27 cellular contexts compared by ENCODE assay signal in the genomic region with DNA sequence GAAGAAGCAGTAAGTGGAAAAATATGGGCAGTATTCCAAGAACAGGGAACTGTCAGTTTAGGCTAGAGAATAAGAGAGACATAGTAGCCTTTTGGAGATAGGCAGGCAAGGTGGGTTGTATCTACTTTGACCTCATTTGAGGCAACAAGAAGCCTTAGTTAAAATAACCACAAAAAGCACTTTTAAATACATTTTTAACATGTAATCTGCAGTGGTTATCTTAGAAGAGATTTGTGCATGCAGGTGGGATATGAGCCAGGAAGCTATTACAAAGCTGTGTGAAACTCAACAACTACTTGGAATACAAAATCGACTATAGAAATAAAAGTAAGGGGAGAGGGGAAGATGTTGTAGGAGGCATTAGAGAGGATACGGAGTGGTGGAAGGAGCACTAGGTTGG.
"Had no signal": no experiment of that assay in that cellular context is flagged by ENCODE, and none has a peak within 500 bp of the region (broad histone marks: within the 10 kb centered on the region; RNA-seq: fewer than 3 reads in every experiment).

No MANE protein-coding gene starts in this region.

- H3K36me3 ChIP-seq: neural progenitor cell, ovary, right lobe of liver, sigmoid colon, stomach, thoracic aorta, thyroid gland, tibial nerve, upper lobe of left lung, vagina had no signal

- H3K4me2 ChIP-seq: neural progenitor cell had no signal

- H3K9me3 ChIP-seq: ovary, psoas muscle, right lobe of liver, sigmoid colon, stomach, thoracic aorta, thyroid gland, tibial nerve, upper lobe of left lung, vagina had no signal

- H3K27me3 ChIP-seq: neural progenitor cell, ovary, right lobe of liver, sigmoid colon, stomach, thyroid gland, tibial nerve, upper lobe of left lung, vagina had no signal

- DNase-seq: occipital lobe; ovary; posterior cingulate gyrus; psoas muscle; right cardiac atrium; right lobe of liver; sigmoid colon; small intestine; stimulated activated CD4-positive, alpha-beta T cell treated with anti-CD3 and anti-CD28 coated beads, Interleukin-15, amount 100 ng/mL, for 24 hours; stimulated activated CD4-positive, alpha-beta T cell treated with anti-CD3 and anti-CD28 coated beads, Interleukin-2, amount 100 ng/mL, for 24 hours; stimulated activated CD4-positive, alpha-beta T cell treated with anti-CD3 and anti-CD28 coated beads, Interleukin-2, amount 100 ng/mL, for 48 hours; stimulated activated CD4-positive, alpha-beta T cell treated with anti-CD3 and anti-CD28 coated beads, Interleukin-4, amount 100 ng/mL, for 24 hours; stimulated activated naive B cell treated with anti-CD40 and anti-IgM and Interleukin-4, amounts not matched to agents 10 μg/mL and 1 μg/mL and 100 μg/mL, for 72 hours; stimulated activated naive CD4-positive, alpha-beta T cell treated with Interleukin-2 at 50 U/mL for 16 hours; stomach; thyroid gland; trophoblast cell; upper lobe of left lung had no signal

- H3K79me2 ChIP-seq: parathyroid adenoma had no signal

- ATAC-seq: right cardiac atrium; right lobe of liver; stimulated activated effector memory CD8-positive, alpha-beta T cell treated with anti-CD3 and anti-CD28 coated beads, Interleukin-12 subunit alpha, Interleukin-12 subunit beta, amount 100 ng/mL, for 72 hours; stimulated activated naive B cell treated with anti-CD40 and anti-IgM and Interleukin-4, amounts not matched to agents 10 μg/mL and 1 μg/mL and 100 μg/mL, for 72 hours had no signal

- H3K36me3 Mint-ChIP-seq: neural progenitor cell; stimulated activated effector memory CD8-positive, alpha-beta T cell treated with anti-CD3 and anti-CD28 coated beads, Interleukin-12 subunit alpha, Interleukin-12 subunit beta, amount 100 ng/mL, for 72 hours; stimulated activated naive B cell treated with anti-CD40 and anti-IgM and Interleukin-4, amounts not matched to agents 10 μg/mL and 1 μg/mL and 100 μg/mL, for 72 hours had no signal

- H3K27me3 Mint-ChIP-seq: progenitor cell of endocrine pancreas had no signal

- H3K9me3 Mint-ChIP-seq: nephron; stimulated activated effector memory CD8-positive, alpha-beta T cell treated with anti-CD3 and anti-CD28 coated beads, Interleukin-12 subunit alpha, Interleukin-12 subunit beta, amount 100 ng/mL, for 72 hours; stimulated activated naive B cell treated with anti-CD40 and anti-IgM and Interleukin-4, amounts not matched to agents 10 μg/mL and 1 μg/mL and 100 μg/mL, for 72 hours; stimulated activated naive CD8-positive, alpha-beta T cell treated with anti-CD3 and anti-CD28 coated beads, Interleukin-15, Interleukin-2, amounts not matched to agents 100 ng/mL and 50 ng/mL, for 24 hours had no signal

- H3K4me3 Mint-ChIP-seq: nephron; neural progenitor cell; stimulated activated effector memory CD8-positive, alpha-beta T cell treated with anti-CD3 and anti-CD28 coated beads, Interleukin-12 subunit alpha, Interleukin-12 subunit beta, amount 100 ng/mL, for 72 hours; stimulated activated naive B cell treated with anti-CD40 and anti-IgM and Interleukin-4, amounts not matched to agents 10 μg/mL and 1 μg/mL and 100 μg/mL, for 72 hours; stimulated activated naive CD8-positive, alpha-beta T cell treated with anti-CD3 and anti-CD28 coated beads, Interleukin-15, Interleukin-2, amounts not matched to agents 100 ng/mL and 50 ng/mL, for 24 hours had no signal

- H3K27ac Mint-ChIP-seq: nephron; neural progenitor cell; progenitor cell of endocrine pancreas; stimulated activated effector memory CD8-positive, alpha-beta T cell treated with anti-CD3 and anti-CD28 coated beads, Interleukin-12 subunit alpha, Interleukin-12 subunit beta, amount 100 ng/mL, for 72 hours; stimulated activated naive B cell treated with anti-CD40 and anti-IgM and Interleukin-4, amounts not matched to agents 10 μg/mL and 1 μg/mL and 100 μg/mL, for 72 hours; stimulated activated naive CD8-positive, alpha-beta T cell treated with anti-CD3 and anti-CD28 coated beads, Interleukin-15, Interleukin-2, amounts not matched to agents 100 ng/mL and 50 ng/mL, for 24 hours had no signal

- H3K4me3 ChIP-seq: neural progenitor cell, ovary, psoas muscle, right lobe of liver, sigmoid colon, stomach, thoracic aorta, thyroid gland, tibial nerve, upper lobe of left lung, vagina had no signal

- H3K27ac ChIP-seq: neural progenitor cell, ovary, parathyroid adenoma, psoas muscle, right lobe of liver, sigmoid colon, stomach, thoracic aorta, thyroid gland, tibial nerve, upper lobe of left lung, vagina had no signal

- H3K9ac ChIP-seq: neural progenitor cell, parathyroid adenoma had no signal

- H3K4me1 Mint-ChIP-seq: neural progenitor cell; stimulated activated effector memory CD8-positive, alpha-beta T cell treated with anti-CD3 and anti-CD28 coated beads, Interleukin-12 subunit alpha, Interleukin-12 subunit beta, amount 100 ng/mL, for 72 hours; stimulated activated naive B cell treated with anti-CD40 and anti-IgM and Interleukin-4, amounts not matched to agents 10 μg/mL and 1 μg/mL and 100 μg/mL, for 72 hours had no signal

- H3K4me1 ChIP-seq: neural progenitor cell, parathyroid adenoma, psoas muscle, right lobe of liver, sigmoid colon, stomach, thyroid gland, tibial nerve, upper lobe of left lung, vagina had no signal

- H2AFZ ChIP-seq: neural progenitor cell, parathyroid adenoma had no signal
